In genomic region chr2:46645681-46646162, GRCh38 we compare ENCODE assay signal across 11 cellular contexts. TPM values are rescaled to one million over a fixed set of nuclear protein-coding genes. Genes with fewer than 3 reads are reported as not detected.
DNase-seq lines count a peak whose midpoint lies in the region; ATAC-seq and TF ChIP-seq lines count a peak whose summit lies in the region.
"Had no signal": no experiment of that assay in that cellular context is flagged by ENCODE, and none has a peak within 500 bp of the region (broad histone marks: within the 10 kb centered on the region; RNA-seq: fewer than 3 reads in every experiment).

No MANE protein-coding gene starts in this region.

- peaks cover 11 to 23% (median 17%) of the 10 kb centered on the region in 4 donors for H3K4me1 ChIP-seq in upper lobe of left lung
- H3K4me1 ChIP-seq: BLaER1 had no signal

- WGBS in upper lobe of left lung, 2 donors: 30 to 59% methylated on average over 3 of the region's 3 CpGs

- no peak for TF ChIP-seq POLR2A in upper lobe of left lung (IDR thresholded peaks at IDR 0.05)

- DNase-seq in NCI-H2196 (lab: John Stamatoyannopoulos, UW; ENCODE audit: unreplicated experiment): peak; percentile 38
- no peak for DNase-seq in NCI-H2196 treated with DMSO at 0.1 percent for 48 hours (lab: John Stamatoyannopoulos, UW; ENCODE audit: unreplicated experiment)
- peak; percentile 80 for DNase-seq in astrocyte of the spinal cord (ENCODE audit: low read depth, low spot score)
- DNase-seq in islet precursor cell: peak; percentile 64
- peak in 1 of 2 donors; percentile 77 for DNase-seq in upper lobe of left lung
- no peak for DNase-seq in DMS153 (lab: John Stamatoyannopoulos, UW)
- DNase-seq in NCI-H774 (lab: John Stamatoyannopoulos, UW): no peak
- DNase-seq: NCI-H1048; stimulated activated CD4-positive, alpha-beta T cell treated with anti-CD3 and anti-CD28 coated beads, Interleukin-4, amount 100 ng/mL, for 1 hour had no signal

- H3K27ac ChIP-seq in upper lobe of left lung: peak overlapping the region in 3 of 4 donors; percentile 39 to 61 (median 44)
- H3K27ac ChIP-seq: BLaER1 had no signal

- in situ Hi-C loops in astrocyte of the spinal cord (cut with HindIII; ENCODE audit: low sequenced_read_pairs): no loop called here

- peaks cover 0 to 9% (median 3%) of the 10 kb centered on the region in 4 donors for H3K9me3 ChIP-seq in upper lobe of left lung

- ATAC-seq in upper lobe of left lung (ENCODE audit: low FRiP score in 2 of 2): peak; percentile 74 to 87
- ATAC-seq in HG03571 (IDR thresholded peaks at IDR 0.05; ENCODE audit: unreplicated experiment): no peak

- H3K36me3 ChIP-seq in upper lobe of left lung: no peaks in the 10 kb centered on the region

- H3K27me3 ChIP-seq in upper lobe of left lung: no peaks in the 10 kb centered on the region
- H3K27me3 ChIP-seq: BLaER1 had no signal

- no peak for TF ChIP-seq EP300 in upper lobe of left lung (IDR thresholded peaks at IDR 0.05)

- no peak for TF ChIP-seq CTCF in astrocyte of the spinal cord (IDR thresholded peaks at IDR 0.05; ENCODE audit: low read depth, low read length)
- TF ChIP-seq CTCF in upper lobe of left lung (IDR thresholded peaks at IDR 0.05): no peak

- H3K4me3 ChIP-seq in astrocyte of the spinal cord (ENCODE audit: low read depth, low read length) (no peak overlapping the region), upper lobe of left lung (no peak overlapping the region)
- H3K4me3 ChIP-seq: BLaER1 had no signal

RNA-seq across cellular contexts. Expression of gene CRIPT, which starts 28.7 kb away (rescaled TPM):
- total RNA-seq in upper lobe of left lung: 10 to 100 TPM in 4 of 6 donors, 1 to 10 TPM in 2; 8.2 to 30.8 (median 13.1) TPM

RNA-seq across cellular contexts. Expression of gene PIGF, which starts 28.9 kb away (rescaled TPM):
- 10 to 100 TPM in 4 of 6 donors, 1 to 10 TPM in 2; 1.6 to 23.2 (median 15.1) TPM for total RNA-seq in upper lobe of left lung

RNA-seq across cellular contexts. Expression of gene SOCS5, which starts 53.4 kb away (rescaled TPM):
- total RNA-seq in upper lobe of left lung: 10 to 100 TPM; 18.8 to 41.2 (median 22.1) TPM

Comparison
In these comparisons a context has a peak if more than half of its experiments do, and no peak if none do; other contexts are left out.
1. DNase-seq: peak in NCI-H2196 (single experiment), astrocyte of the spinal cord (single experiment) and islet precursor cell (single experiment); none in NCI-H2196 treated with DMSO at 0.1 percent for 48 hours (single experiment), DMS153 (single experiment) and NCI-H774 (single experiment).